In the genomic region with DNA sequence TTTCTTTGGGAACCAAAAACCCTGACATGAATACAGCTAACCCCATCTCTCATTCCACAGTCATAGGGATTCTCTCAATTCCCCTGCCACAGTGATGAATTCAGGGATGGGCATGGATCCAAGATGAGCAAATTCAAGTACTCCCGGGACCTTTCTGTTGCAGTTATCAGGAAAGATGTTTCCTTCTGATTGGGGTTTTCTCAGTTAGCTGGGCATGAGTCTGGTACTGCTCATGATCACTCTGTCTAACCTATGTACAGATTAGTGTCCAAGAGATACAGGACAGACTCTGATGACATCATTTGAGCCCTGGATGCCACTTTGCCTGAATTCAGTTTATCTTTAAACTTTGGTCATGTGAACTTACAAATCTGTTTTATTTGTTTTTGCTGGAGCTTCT, we compare ENCODE assay signal across 29 cellular contexts.
DNase-seq lines count a peak whose midpoint lies in the region; ATAC-seq and TF ChIP-seq lines count a peak whose summit lies in the region.
"Had no signal": no experiment of that assay in that cellular context is flagged by ENCODE, and none has a peak within 500 bp of the region (broad histone marks: within the 10 kb centered on the region; RNA-seq: fewer than 3 reads in every experiment).

No MANE protein-coding gene starts in this region.

- H3K79me2 ChIP-seq in osteoblast (ENCODE audit: insufficient read depth, low read length), result no peaks in the 10 kb centered on the region
- H3K79me2 ChIP-seq in hepatocyte, result no peaks in the 10 kb centered on the region

- peak overlapping the region; percentile 48 for H3K4me2 ChIP-seq in osteoblast (ENCODE audit: insufficient read depth, low read length)
- no peak overlapping the region for H3K4me2 ChIP-seq in hepatocyte
- H3K4me2 ChIP-seq: A549 had no signal

- WGBS in hepatocyte (ENCODE audit: low lambda C conversion rate, missing lambda C conversion rate), result 92% methylated on average over 1 of the region's 1 CpG

- H3K27ac ChIP-seq in osteoblast (ENCODE audit: low read depth, low read length), result no peak overlapping the region
- no peak overlapping the region for H3K27ac ChIP-seq in hepatocyte
- H3K27ac ChIP-seq: A549 had no signal

- no peaks in the 10 kb centered on the region for H4K20me1 ChIP-seq in osteoblast (ENCODE audit: insufficient read depth, low read length)
- no peaks in the 10 kb centered on the region for H4K20me1 ChIP-seq in hepatocyte (ENCODE audit: insufficient read depth, poor library complexity, severe bottlenecking)

- H3K36me3 ChIP-seq in osteoblast (ENCODE audit: insufficient read depth, low read length) (no peaks in the 10 kb centered on the region), hepatocyte (replicated peaks; ENCODE audit: insufficient read depth, low read depth) (no peaks in the 10 kb centered on the region)

- peaks cover under 1% of the 10 kb centered on the region for H3K27me3 ChIP-seq in osteoblast (ENCODE audit: insufficient read depth, low read length)
- no peaks in the 10 kb centered on the region for H3K27me3 ChIP-seq in hepatocyte
- H3K27me3 ChIP-seq: testis had no signal

- TF ChIP-seq CTCF in fibroblast of pulmonary artery (IDR thresholded peaks at IDR 0.05; ENCODE audit: low read length, missing control alignments), result no peak
- TF ChIP-seq CTCF in osteoblast (IDR thresholded peaks at IDR 0.05; ENCODE audit: extremely low read depth, low read depth, low read length), result no peak
- TF ChIP-seq CTCF in hepatocyte (IDR thresholded peaks at IDR 0.05; ENCODE audit: poor library complexity), result no peak

- no peak for ATAC-seq in SK-N-SH treated with all-trans-retinoic acid at 6 μM for 48 hours
- ATAC-seq: A549; activated CD8-positive, alpha-beta memory T cell treated with anti-CD3 and anti-CD28 coated beads, Interleukin-2, amount 10 ng/mL, durations not matched to agents 7 days and 5 days; activated T-cell treated with anti-CD3 and anti-CD28 coated beads, Interleukin-2, amount 50 U/mL, for 4 hours; CD8-positive, alpha-beta T cell; esophagus mucosa; HCT116; mucosa of descending colon; stimulated activated naive CD8-positive, alpha-beta T cell treated with anti-CD3 and anti-CD28 coated beads, Interleukin-15, Interleukin-2, amounts not matched to agents 100 U/mL and 50 U/mL, for 24 hours had no signal

- H3K9me2 ChIP-seq in hepatocyte (replicated peaks; ENCODE audit: insufficient read depth), result no peaks in the 10 kb centered on the region

- H2AFZ ChIP-seq in osteoblast (ENCODE audit: low read length), result no peak overlapping the region
- no peak overlapping the region for H2AFZ ChIP-seq in hepatocyte

- peak; percentile 7 for DNase-seq in Daoy (ENCODE audit: low read depth)
- DNase-seq in fibroblast of pulmonary artery (ENCODE audit: low read depth), result peak; percentile 7
- DNase-seq in osteoblast (ENCODE audit: insufficient read length, low spot score, missing footprints), result peak; percentile 74
- DNase-seq in HT-29 (ENCODE audit: low spot score), result no peak
- DNase-seq in activated CD4-positive, CD25-positive, alpha-beta regulatory T cell treated with anti-CD3 and anti-CD28 coated beads, Interleukin-2, amount 50 U/mL, for 72 hours, result no peak
- DNase-seq in hepatocyte (ENCODE audit: low spot score), result no peak
- no peak for DNase-seq in effector CD8-positive, alpha-beta T cell (lab: John Stamatoyannopoulos, UW)
- DNase-seq: activated CD8-positive, alpha-beta memory T cell treated with anti-CD3 and anti-CD28 coated beads, Interleukin-2, amount 10 ng/mL, durations not matched to agents 7 days and 5 days; activated gamma-delta T cell treated with Interleukin-2 at 50 U/mL for 16 hours; activated naive CD8-positive, alpha-beta T cell treated with anti-CD3 and anti-CD28 coated beads, Interleukin-2, amount 10 ng/mL, durations not matched to agents 7 days and 5 days; activated T-cell treated with anti-CD3 and anti-CD28 coated beads, Interleukin-2, amount 50 U/mL, for 4 hours; CD8-positive, alpha-beta T cell; DMS 273 treated with DMSO at 0.1 percent for 48 hours; hypothalamus; IMR-90; mucosa of descending colon; NCI-H2107; NCI-H446 treated with DMSO at 0.1 percent for 48 hours; NCI-H774; SHP77 treated with DMSO at 0.1 percent for 48 hours; stimulated activated CD4-positive, alpha-beta T cell treated with anti-CD3 and anti-CD28 coated beads, Interleukin-2, amount 100 ng/mL, for 24 hours; stimulated activated naive CD8-positive, alpha-beta T cell treated with anti-CD3 and anti-CD28 coated beads, Interleukin-15, Interleukin-2, amounts not matched to agents 100 U/mL and 50 U/mL, for 24 hours; T-helper 9 cell; testis had no signal

- H3K4me1 ChIP-seq in osteoblast (ENCODE audit: insufficient read depth, low read length) (peaks cover 12% of the 10 kb centered on the region), hepatocyte (ENCODE audit: insufficient read depth) (no peaks in the 10 kb centered on the region)
- H3K4me1 ChIP-seq: A549 had no signal

- H3K4me3 ChIP-seq in fibroblast of pulmonary artery (replicated peaks; ENCODE audit: low read depth, low read length) (no peak overlapping the region), osteoblast (ENCODE audit: insufficient read depth, low read length) (no peak overlapping the region), hepatocyte (no peak overlapping the region)
- H3K4me3 ChIP-seq: A549, lung, mucosa of descending colon, testis had no signal

- H3K9me3 ChIP-seq in osteoblast (ENCODE audit: low read depth, low read length) (no peaks in the 10 kb centered on the region), hepatocyte (ENCODE audit: low read depth) (no peaks in the 10 kb centered on the region)
- H3K9me3 ChIP-seq: A549, mucosa of descending colon, testis had no signal

TF ChIP-seq in SK-N-SH treated with all-trans-retinoic acid at 6 μM for 48 hours, 23 proteins besides CTCF, POLR2A, EP300 and RAD21:
- TF ChIP-seq SNAI2 (CRISPR knock-in tag; IDR thresholded peaks at IDR 0.05), result 0 out of 2 replicates have a peak, but pooled peaks have one; percentile 26
- TF ChIP-seq ISL1 (CRISPR knock-in tag; IDR thresholded peaks at IDR 0.05), result peak; percentile 80
- TF ChIP-seq, protein P1, sequence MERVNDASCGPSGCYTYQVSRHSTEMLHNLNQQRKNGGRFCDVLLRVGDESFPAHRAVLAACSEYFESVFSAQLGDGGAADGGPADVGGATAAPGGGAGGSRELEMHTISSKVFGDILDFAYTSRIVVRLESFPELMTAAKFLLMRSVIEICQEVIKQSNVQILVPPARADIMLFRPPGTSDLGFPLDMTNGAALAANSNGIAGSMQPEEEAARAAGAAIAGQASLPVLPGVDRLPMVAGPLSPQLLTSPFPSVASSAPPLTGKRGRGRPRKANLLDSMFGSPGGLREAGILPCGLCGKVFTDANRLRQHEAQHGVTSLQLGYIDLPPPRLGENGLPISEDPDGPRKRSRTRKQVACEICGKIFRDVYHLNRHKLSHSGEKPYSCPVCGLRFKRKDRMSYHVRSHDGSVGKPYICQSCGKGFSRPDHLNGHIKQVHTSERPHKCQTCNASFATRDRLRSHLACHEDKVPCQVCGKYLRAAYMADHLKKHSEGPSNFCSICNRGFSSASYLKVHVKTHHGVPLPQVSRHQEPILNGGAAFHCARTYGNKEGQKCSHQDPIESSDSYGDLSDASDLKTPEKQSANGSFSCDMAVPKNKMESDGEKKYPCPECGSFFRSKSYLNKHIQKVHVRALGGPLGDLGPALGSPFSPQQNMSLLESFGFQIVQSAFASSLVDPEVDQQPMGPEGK (CRISPR knock-in tag; IDR thresholded peaks at IDR 0.05; ENCODE audit: borderline replicate concordance), result no peak
- TF ChIP-seq, protein P2, sequence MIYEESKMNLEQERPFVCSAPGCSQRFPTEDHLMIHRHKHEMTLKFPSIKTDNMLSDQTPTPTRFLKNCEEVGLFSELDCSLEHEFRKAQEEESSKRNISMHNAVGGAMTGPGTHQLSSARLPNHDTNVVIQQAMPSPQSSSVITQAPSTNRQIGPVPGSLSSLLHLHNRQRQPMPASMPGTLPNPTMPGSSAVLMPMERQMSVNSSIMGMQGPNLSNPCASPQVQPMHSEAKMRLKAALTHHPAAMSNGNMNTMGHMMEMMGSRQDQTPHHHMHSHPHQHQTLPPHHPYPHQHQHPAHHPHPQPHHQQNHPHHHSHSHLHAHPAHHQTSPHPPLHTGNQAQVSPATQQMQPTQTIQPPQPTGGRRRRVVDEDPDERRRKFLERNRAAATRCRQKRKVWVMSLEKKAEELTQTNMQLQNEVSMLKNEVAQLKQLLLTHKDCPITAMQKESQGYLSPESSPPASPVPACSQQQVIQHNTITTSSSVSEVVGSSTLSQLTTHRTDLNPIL (CRISPR knock-in tag; IDR thresholded peaks at IDR 0.05; ENCODE audit: low read depth), result peak; percentile 77
TF ChIP-seq in SK-N-SH treated with all-trans-retinoic acid at 6 μM for 48 hours: peak in this region for 3.

Comparison
In these comparisons a context has a peak if more than half of its experiments do, and no peak if none do; other contexts are left out.
1. DNase-seq: peak in Daoy (single experiment), fibroblast of pulmonary artery (single experiment) and osteoblast (single experiment); none in HT-29 (single experiment), activated CD4-positive, CD25-positive, alpha-beta regulatory T cell treated with anti-CD3 and anti-CD28 coated beads, Interleukin-2, amount 50 U/mL, for 72 hours (single experiment), hepatocyte (single experiment) and effector CD8-positive, alpha-beta T cell (single experiment).